ENCODE assay signal across 8 cellular contexts in genomic region chr15:51681303-51681963, GRCh38. TPM values are rescaled to one million over a fixed set of nuclear protein-coding genes. Genes with fewer than 3 reads are reported as not detected.
DNase-seq lines count a peak whose midpoint lies in the region; ATAC-seq and TF ChIP-seq lines count a peak whose summit lies in the region.

TSS of gene SCG3 (plus strand) at chr15:51681503. CDS start at chr15:51681756, 253 bp downstream.

- H3K4me3 ChIP-seq in SJCRH30: no peak within 1 kb of the TSS
- H3K4me3 ChIP-seq in testis: peak within 1 kb of the TSS; percentile 34 to 41

- H3K9me3 Mint-ChIP-seq in activated naive CD8-positive, alpha-beta T cell treated with anti-CD3 and anti-CD28 coated beads for 36 hours: no peaks in the 10 kb centered on the region

- TF ChIP-seq CTCF in testis (IDR thresholded peaks at IDR 0.05): no peak

- intact Hi-C loops in head of caudate nucleus (cut with DNase I) (no loop called here), testis (cut with DNase I; ENCODE audit: low total_unique reads) (no loop called here)

- TF ChIP-seq POLR2A in testis (IDR thresholded peaks at IDR 0.05): no peak

- H3K4me1 Mint-ChIP-seq in activated naive CD8-positive, alpha-beta T cell treated with anti-CD3 and anti-CD28 coated beads for 36 hours: peaks cover 5% of the 10 kb centered on the region

- H3K27ac Mint-ChIP-seq in activated naive CD8-positive, alpha-beta T cell treated with anti-CD3 and anti-CD28 coated beads for 36 hours: peak within 1 kb of the TSS; percentile 50

- no peaks in the 10 kb centered on the region for H3K27me3 ChIP-seq in SJCRH30
- H3K27me3 ChIP-seq in testis: no peaks in the 10 kb centered on the region

- no peak within 1 kb of the TSS for H3K27ac ChIP-seq in SJCRH30
- H3K27ac ChIP-seq in testis: no peak within 1 kb of the TSS

- H3K9me3 ChIP-seq in SJCRH30 (replicated peaks) (no peaks in the 10 kb centered on the region), testis (no peaks in the 10 kb centered on the region)

- no peaks in the 10 kb centered on the region for H3K36me3 ChIP-seq in SJCRH30
- H3K36me3 ChIP-seq in testis (ENCODE audit: low read depth, missing control alignments): no peaks in the 10 kb centered on the region

- H3K4me3 Mint-ChIP-seq in activated naive CD8-positive, alpha-beta T cell treated with anti-CD3 and anti-CD28 coated beads for 36 hours: peak within 1 kb of the TSS; percentile 60

- H3K36me3 Mint-ChIP-seq in activated naive CD8-positive, alpha-beta T cell treated with anti-CD3 and anti-CD28 coated beads for 36 hours: no peaks in the 10 kb centered on the region

- WGBS in testis, 2 donors: 2 to 3% methylated on average over 29 to 38 of the region's 38 CpGs

- ATAC-seq in HG03175 (IDR thresholded peaks at IDR 0.05; ENCODE audit: unreplicated experiment): no peak

- no peaks in the 10 kb centered on the region for H3K4me1 ChIP-seq in SJCRH30
- H3K4me1 ChIP-seq in testis: no peaks in the 10 kb centered on the region

- peaks cover 56% of the 10 kb centered on the region for H3K27me3 Mint-ChIP-seq in activated naive CD8-positive, alpha-beta T cell treated with anti-CD3 and anti-CD28 coated beads for 36 hours

- DNase-seq in COLO668 (lab: John Stamatoyannopoulos, UW; ENCODE audit: unreplicated experiment): peak; percentile 91
- DNase-seq in Kasumi-1 (lab: John Stamatoyannopoulos, UW): peak; percentile 35 to 36
- peak; percentile 18 to 32 for DNase-seq in SJCRH30
- peak; percentile 69 for DNase-seq in activated naive CD8-positive, alpha-beta T cell treated with anti-CD3 and anti-CD28 coated beads for 36 hours
- peak; percentile 73 to 95 (median 89) for DNase-seq in head of caudate nucleus
- DNase-seq in occipital lobe (lab: John Stamatoyannopoulos, UW): peak; percentile 83
- DNase-seq in testis: peak; percentile 95

RNA-seq across cellular contexts. Expression of gene SCG3, which starts in this region (rescaled TPM):
- total RNA-seq in SJCRH30 (2014; rRNA removed; shearing (Covaris generic)): not detected in 2 replicates
- not detected for total RNA-seq in activated naive CD8-positive, alpha-beta T cell treated with anti-CD3 and anti-CD28 coated beads for 36 hours
- total RNA-seq in occipital lobe (30.6 TPM), testis (1 to 10 TPM; 1.2 to 1.3 TPM)
- polyA plus RNA-seq in testis (ENCODE audit: insufficient read depth, low read depth, low replicate concordance): 2.0 TPM

Comparison
In these comparisons a context has a peak if more than half of its experiments do, and no peak if none do; other contexts are left out.
1. RNA of gene SCG3 (total RNA-seq): 30.6 TPM in occipital lobe (single experiment); 1.2 to 1.3 TPM in testis, not detected in SJCRH30 and not detected in activated naive CD8-positive, alpha-beta T cell treated with anti-CD3 and anti-CD28 coated beads for 36 hours; every median in the first group is over 10 times any median in the second.
2. Peak in DNase-seq in SJCRH30; RNA of the gene not detected or under 1 TPM.
3. Peak in DNase-seq in activated naive CD8-positive, alpha-beta T cell treated with anti-CD3 and anti-CD28 coated beads for 36 hours; RNA of the gene not detected or under 1 TPM.
4. DNase-seq: peak in every context shown above with its lines; median percentile 95 in testis; 91 in COLO668; 89 in head of caudate nucleus; 83 in occipital lobe; 69 in activated naive CD8-positive, alpha-beta T cell treated with anti-CD3 and anti-CD28 coated beads for 36 hours; 36 in Kasumi-1; 25 in SJCRH30.